Comparison of ENCODE assay signal across 8 cellular contexts in genomic region chr6:73521351-73522254, GRCh38. TPM values are rescaled to one million over a fixed set of nuclear protein-coding genes. Genes with fewer than 3 reads are reported as not detected.
DNase-seq lines count a peak whose midpoint lies in the region; ATAC-seq, FAIRE-seq and TF ChIP-seq lines count a peak whose summit lies in the region.

No MANE protein-coding gene starts in this region.

- intact Hi-C loops in HCT116 (cut with micrococcal nuclease) = loop anchor here (1.0 to 5.0 kb wide), 4 partner anchors 46 to 131 kb away; no protein-coding TSS in a partner anchor
- intact Hi-C loops in MCF 10A (cut with micrococcal nuclease) = loop anchor here (1.0 to 5.0 kb wide), 3 partner anchors 46 to 89 kb away; no protein-coding TSS in a partner anchor
- intact Hi-C loops in spleen (cut with DNase I; ENCODE audit: low total_unique reads) = loop anchor here (10.0 kb wide), 1 partner anchor 63 kb away; no protein-coding TSS in a partner anchor

- H3K27me3 ChIP-seq in HCT116 (ENCODE audit: insufficient read depth, low read length) = no peaks in the 10 kb centered on the region
- H3K27me3 ChIP-seq in SK-N-SH (ENCODE audit: insufficient read depth) = no peaks in the 10 kb centered on the region
- no peaks in the 10 kb centered on the region for H3K27me3 ChIP-seq in keratinocyte (ENCODE audit: control insufficient read depth, extremely low read depth, insufficient read depth, low read length)
- H3K27me3 ChIP-seq in spleen (replicated peaks in 1 of 7) = no peaks in the 10 kb centered on the region

- peak overlapping the region; percentile 99 for H3K27ac Mint-ChIP-seq in MCF 10A (ENCODE audit: low read depth, unreplicated experiment)

- RAD21 ChIA-PET in HCT116 (lab: Charles Lee; ENCODE audit: low non-redundant PET in 1 of 2, low total read pairs in 2 of 2, uncharacterized antibody in 2 of 2, unreplicated experiment in 2 of 2) = interaction anchor here (0.9 to 1.0 kb wide), 2 partner anchors 59 to 90 kb away, joined by 3 read pairs; no protein-coding TSS in a partner anchor

- no peaks in the 10 kb centered on the region for H3K9me1 ChIP-seq in keratinocyte (ENCODE audit: control insufficient read depth, extremely low read depth, insufficient read depth, low read length)

- H3K4me3 Mint-ChIP-seq in MCF 10A (ENCODE audit: unreplicated experiment) = peak overlapping the region; percentile 88

- H3K4me3 ChIP-seq in GM12865 (ENCODE audit: low read depth, low read length) (peak overlapping the region; percentile 74), HCT116 (replicated peaks in 1 of 2; ENCODE audit: low read depth in 1 of 2, low read length in 2 of 2) (peak overlapping the region; percentile 91 to 99), SK-N-SH (ENCODE audit: low read depth in 2 of 2, low read length in 1 of 2) (peak overlapping the region; percentile 74 to 77), keratinocyte (ENCODE audit: control insufficient read depth in 2 of 3, extremely low read depth in 1 of 3, insufficient read depth in 2 of 3, low read depth in 1 of 3, low read length in 3 of 3) (peak overlapping the region; percentile 54 to 64 (median 60)), spleen (peak overlapping the region; percentile 70 to 94 (median 80))

- H4K20me1 ChIP-seq in HCT116 (ENCODE audit: insufficient read depth) (peaks cover 8% of the 10 kb centered on the region; the same call in 1 of the 2 replicates), SK-N-SH (ENCODE audit: insufficient read depth) (peaks cover 40% of the 10 kb centered on the region), keratinocyte (ENCODE audit: control insufficient read depth, extremely low read depth, insufficient read depth, low read length) (peaks cover 4% of the 10 kb centered on the region)

- H3K27ac ChIP-seq in HCT116 (ENCODE audit: low read depth, low read length) (peak overlapping the region; percentile 97), SK-N-SH (ENCODE audit: low read depth in 2 of 2, low read length in 1 of 2) (peak overlapping the region; percentile 98 to 99), keratinocyte (ENCODE audit: control insufficient read depth, insufficient read depth, low read length) (peak overlapping the region; percentile 98), spleen (peak overlapping the region; percentile 97 to 100 (median 98))

- peak overlapping the region; percentile 100 for H3K9ac ChIP-seq in HCT116 (ENCODE audit: low read length)
- peak overlapping the region; percentile 97 for H3K9ac ChIP-seq in SK-N-SH
- H3K9ac ChIP-seq in keratinocyte (ENCODE audit: control insufficient read depth, extremely low read depth, insufficient read depth, low read length) = peak overlapping the region; percentile 93

- TF ChIP-seq CTCF in GM12865 (IDR thresholded peaks at IDR 0.05; ENCODE audit: insufficient read depth, low read depth, low read length, missing control alignments) (no peak), HCT116 (IDR thresholded peaks at IDR 0.05 in 2 of 3, conservative IDR thresholded peaks at IDR 0.05 in 1 of 3; ENCODE audit: borderline replicate concordance in 1 of 3, insufficient read depth in 1 of 3, low read depth in 2 of 3, low read length in 2 of 3) (no peak), SK-N-SH (IDR thresholded peaks at IDR 0.05) (no peak), MCF 10A (IDR thresholded peaks at IDR 0.05; ENCODE audit: unreplicated experiment) (no peak), keratinocyte (optimal IDR thresholded peaks at IDR 0.05 in 1 of 3, IDR thresholded peaks at IDR 0.05 in 1 of 3, conservative IDR thresholded peaks at IDR 0.05 in 1 of 3; ENCODE audit: extremely low read depth in 1 of 3, insufficient read depth in 2 of 3, low read length in 3 of 3) (no peak), spleen (IDR thresholded peaks at IDR 0.05 in 8 of 11, conservative IDR thresholded peaks at IDR 0.05 in 3 of 11) (no peak)

- no peak for TF ChIP-seq EP300 in SK-N-SH (IDR thresholded peaks at IDR 0.05; ENCODE audit: borderline replicate concordance in 1 of 2, low read depth in 1 of 2, low read length in 1 of 2)

- no peak for FAIRE-seq in keratinocyte (lab: Jason Lieb, UNC)

- TF ChIP-seq POLR2A in HCT116 (IDR thresholded peaks at IDR 0.05; ENCODE audit: borderline replicate concordance, extremely low read depth, insufficient read depth, insufficient read length) (no peak), spleen (IDR thresholded peaks at IDR 0.05) (peak in 1 of 3 donors; percentile 15)

- CTCF ChIA-PET in HCT116 (lab: Charles Lee) = interaction anchor here (0.9 to 1.3 kb wide), 4 partner anchors 44 to 132 kb away, joined by 3 to 4 read pairs (median 3); no protein-coding TSS in a partner anchor
- CTCF ChIA-PET in SK-N-SH (lab: Yijun Ruan, JAX) = interaction anchor here (1.0 to 2.3 kb wide), 5 partner anchors 9 to 131 kb away, joined by 3 to 6 read pairs (median 3); partner anchors contain the start of gene MTO1
- CTCF ChIA-PET in MCF 10A (lab: Yijun Ruan, JAX) = interaction anchor here (1.0 to 3.4 kb wide), 7 partner anchors 18 to 133 kb away, joined by 3 to 20 read pairs (median 9); partner anchors contain the start of gene SLC17A5

- H3K9me3 Mint-ChIP-seq in MCF 10A (ENCODE audit: unreplicated experiment) = no peaks in the 10 kb centered on the region

- H3K9me2 ChIP-seq in HCT116 (ENCODE audit: insufficient read depth) = no peaks in the 10 kb centered on the region
- H3K9me2 ChIP-seq in SK-N-SH = no peaks in the 10 kb centered on the region

- TF ChIP-seq RAD21 in HCT116 (IDR thresholded peaks at IDR 0.05; ENCODE audit: low read depth) (no peak), SK-N-SH (IDR thresholded peaks at IDR 0.05; ENCODE audit: low read length) (no peak)

- DNase-seq in GM12865 (ENCODE audit: low read depth) (peak; percentile 58), HCT116 (ENCODE audit: low read depth, low spot score) (no peak), M059J (ENCODE audit: low read depth) (peak; percentile 86), SK-N-SH (peak; percentile 83), MCF 10A (ENCODE audit: unreplicated experiment) (peak; percentile 77), keratinocyte (ENCODE audit: low read depth, low spot score) (no peak), spleen (peak; percentile 96)
- no peak for DNase-seq in activated effector memory CD4-positive, alpha-beta T cell treated with anti-CD3 and anti-CD28 coated beads, Interleukin-2, amount 50 U/mL, for 16 hours

- BruUV-seq in HCT116 (replicated peaks; lab: Mats Ljungman, UMichigan) = TSS peak; percentile 86
- BruUV-seq in MCF 10A (replicated peaks; lab: Mats Ljungman, UMichigan) = TSS peak; percentile 67

- H3K36me3 Mint-ChIP-seq in MCF 10A (ENCODE audit: insufficient read depth, unreplicated experiment) = peaks cover 53% of the 10 kb centered on the region

- H3K36me3 ChIP-seq in HCT116 (ENCODE audit: control insufficient read depth in 1 of 2, insufficient read depth in 2 of 2, low read length in 2 of 2) = peaks cover 16 to 37% of the 10 kb centered on the region in 2 experiments
- peaks cover 29 to 36% of the 10 kb centered on the region in 2 experiments for H3K36me3 ChIP-seq in SK-N-SH (replicated peaks in 1 of 2; ENCODE audit: control insufficient read depth in 1 of 2, insufficient read depth in 2 of 2, low read length in 1 of 2)
- peaks cover 11 to 30% of the 10 kb centered on the region in 2 experiments for H3K36me3 ChIP-seq in keratinocyte (ENCODE audit: control insufficient read depth in 2 of 2, extremely low read depth in 1 of 2, insufficient read depth in 2 of 2, low read length in 2 of 2)
- peaks cover 0 to 37% (median 27%) of the 10 kb centered on the region in 6 donors for H3K36me3 ChIP-seq in spleen

- H3K79me2 ChIP-seq in HCT116 (ENCODE audit: insufficient read depth, low read length) (peaks cover 52% of the 10 kb centered on the region), SK-N-SH (ENCODE audit: insufficient read depth) (peaks cover 42% of the 10 kb centered on the region), keratinocyte (ENCODE audit: control insufficient read depth, insufficient read depth, low read length) (peaks cover 26% of the 10 kb centered on the region)

- H3K27me3 Mint-ChIP-seq in MCF 10A (ENCODE audit: insufficient read depth, unreplicated experiment) = no peaks in the 10 kb centered on the region

- H3K4me1 Mint-ChIP-seq in MCF 10A (ENCODE audit: insufficient read depth, unreplicated experiment) = peaks cover 7% of the 10 kb centered on the region

- H2AFZ ChIP-seq in HCT116 (ENCODE audit: low read depth, low read length, poor library complexity, severe bottlenecking) = no peak overlapping the region
- H2AFZ ChIP-seq in SK-N-SH (ENCODE audit: low read depth) = peak overlapping the region; percentile 67
- peak overlapping the region; percentile 77 for H2AFZ ChIP-seq in keratinocyte (ENCODE audit: control insufficient read depth, low read length)

- H3K4me2 ChIP-seq in HCT116 (ENCODE audit: low read length) (peak overlapping the region; percentile 92), SK-N-SH (peak overlapping the region; percentile 80), keratinocyte (ENCODE audit: control insufficient read depth, extremely low read depth, insufficient read depth, low read depth, low read length) (peak overlapping the region; percentile 83)

- peak; percentile 60 for ATAC-seq in HCT116

- dilution Hi-C loops in keratinocyte (cut with MboI; ENCODE audit: extremely low pct_ligation_motif_present, low sequenced_read_pairs) = loop anchor here (25.0 kb wide), 1 partner anchor 91 kb away; no protein-coding TSS in a partner anchor

- peaks cover 41% of the 10 kb centered on the region for H3F3A ChIP-seq in SK-N-SH (replicated peaks; ENCODE audit: insufficient read depth)

- H3K9me3 ChIP-seq in HCT116 (ENCODE audit: control insufficient read depth in 1 of 2, insufficient read depth in 1 of 2, low read depth in 1 of 2, low read length in 2 of 2) = no peaks in the 10 kb centered on the region
- H3K9me3 ChIP-seq in SK-N-SH = no peaks in the 10 kb centered on the region
- H3K9me3 ChIP-seq in keratinocyte (ENCODE audit: control insufficient read depth, low read depth, low read length) = no peaks in the 10 kb centered on the region
- H3K9me3 ChIP-seq in spleen = no peaks in the 10 kb centered on the region

- WGBS in SK-N-SH (ENCODE audit: low lambda C conversion rate) = 4% methylated on average over 15 of the region's 38 CpGs
- 1 to 2% (median 1%) methylated on average over 28 to 38 of the region's 38 CpGs for WGBS in spleen, 5 donors

- H3K4me1 ChIP-seq in HCT116 (ENCODE audit: control insufficient read depth in 1 of 2, insufficient read depth in 2 of 2, low read length in 2 of 2) = peaks cover 18 to 51% of the 10 kb centered on the region in 2 experiments; a peak in 3 of 4 replicates
- peaks cover 10 to 11% of the 10 kb centered on the region in 2 experiments; a peak in 3 of 4 replicates for H3K4me1 ChIP-seq in SK-N-SH (ENCODE audit: control insufficient read depth in 1 of 2, insufficient read depth in 2 of 2, low read depth in 1 of 2, low read length in 1 of 2)
- peaks cover 23% of the 10 kb centered on the region for H3K4me1 ChIP-seq in keratinocyte (ENCODE audit: control insufficient read depth, extremely low read depth, insufficient read depth, low read length)
- H3K4me1 ChIP-seq in spleen = peaks cover 36 to 60% (median 52%) of the 10 kb centered on the region in 6 donors

- POLR2A ChIA-PET in HCT116 (lab: Charles Lee) (interaction anchor here (0.6 to 5.2 kb wide), 26 partner anchors 8 to 136 kb away, joined by 3 to 68 read pairs (median 8); partner anchors contain the start of genes MTO1 and SLC17A5), SK-N-SH (lab: Yijun Ruan, JAX) (interaction anchor here (0.6 to 2.7 kb wide), 10 partner anchors 9 to 133 kb away, joined by 3 to 16 read pairs (median 4); partner anchors contain the start of genes MTO1 and SLC17A5), MCF 10A (lab: Yijun Ruan, JAX) (interaction anchor here (0.7 to 12.5 kb wide), 32 partner anchors 8 to 1761 kb away, joined by 3 to 244 read pairs (median 6); partner anchors contain the start of genes CGAS, MTO1 and SLC17A5)

RNA-seq across cellular contexts. Expression of gene EEF1A1, which starts 0.8 kb away (rescaled TPM):
- total RNA-seq in HCT116 (2021; ENCODE audit: unreplicated experiment) (12,560 TPM), MCF 10A (2022) (13,507 and 14,346 TPM in 2 replicates), spleen (over 10,000 TPM in 1 of 7 donors, 1,000 to 10,000 TPM in 6; 7,486 to 10,079 (median 8,893) TPM)
- polyA plus RNA-seq in HCT116 (2012) = 13,732 and 15,309 TPM in 2 replicates
- total RNA-seq in M059J (2014; rRNA removed; shearing (Covaris generic)) = 4,897 and 5,853 TPM in 2 replicates
- polyA plus RNA-seq in SK-N-SH (2012; rRNA removed) (10,787 and 14,148 TPM in 2 replicates), keratinocyte (9,858 to 11,226 TPM (median 10,860 TPM) in 3 replicates), spleen (over 10,000 TPM; 12,419 to 13,640 (median 12,484) TPM)
- 13,584 and 14,065 TPM in 2 replicates for polyA plus RNA-seq in SK-N-SH (2012; cell fraction: cytosol; rRNA removed)
- 2,616 and 4,114 TPM in 2 replicates for polyA plus RNA-seq in SK-N-SH (2012; cell fraction: nucleus; rRNA removed)
- 6,665 TPM for polyA plus RNA-seq in keratinocyte (2011; ENCODE audit: low read depth)
- 11,685 and 14,872 TPM in 2 replicates for polyA plus RNA-seq in keratinocyte (2011; cell fraction: cytosol; rRNA removed)
- polyA plus RNA-seq in keratinocyte (2011; cell fraction: nucleus; rRNA removed) = 3,107 and 3,232 TPM in 2 replicates
- polyA plus RNA-seq in keratinocyte (2012; ENCODE audit: low replicate concordance) = 6,746 and 12,205 TPM in 2 replicates
- polyA minus RNA-seq in keratinocyte = 7,780 to 11,023 TPM (median 10,902 TPM) in 3 replicates
- polyA minus RNA-seq in keratinocyte (2011; cell fraction: cytosol; rRNA and poly(A)+ RNA removed) = 5,820 TPM
- 993 and 1,688 TPM in 2 replicates for polyA minus RNA-seq in keratinocyte (2011; cell fraction: nucleus; rRNA and poly(A)+ RNA removed)

Comparison
In these comparisons a context has a peak if more than half of its experiments do, and no peak if none do; other contexts are left out.
1. DNase-seq: peak in GM12865 (single experiment), M059J (single experiment), SK-N-SH (single experiment), MCF 10A (single experiment) and spleen (single experiment); none in HCT116 (single experiment), keratinocyte (single experiment) and activated effector memory CD4-positive, alpha-beta T cell treated with anti-CD3 and anti-CD28 coated beads, Interleukin-2, amount 50 U/mL, for 16 hours (single experiment).
2. Peak in every context shown above with its lines, with median percentiles within 50 percentile points of each other: H3K4me3 ChIP-seq, H3K27ac ChIP-seq, H3K4me2 ChIP-seq and H3K9ac ChIP-seq.